15 cellular contexts compared by ENCODE assay signal in genomic region chr17:63249256-63250006, GRCh38.
DNase-seq lines count a peak whose midpoint lies in the region; ATAC-seq and TF ChIP-seq lines count a peak whose summit lies in the region.
"Had no signal": no experiment of that assay in that cellular context is flagged by ENCODE, and none has a peak within 500 bp of the region (broad histone marks: within the 10 kb centered on the region; RNA-seq: fewer than 3 reads in every experiment).

No MANE protein-coding gene starts in this region.

- no peak for TF ChIP-seq CTCF in HFFc6 (IDR thresholded peaks at IDR 0.05)
- no peak for TF ChIP-seq CTCF in type B pancreatic cell (conservative IDR thresholded peaks at IDR 0.05)
- no peak for TF ChIP-seq CTCF in CD8-positive, alpha-beta T cell (IDR thresholded peaks at IDR 0.05)

- peaks cover 9% of the 10 kb centered on the region for H3K9me3 Mint-ChIP-seq in HFFc6
- H3K9me3 Mint-ChIP-seq in type B pancreatic cell, result no peaks in the 10 kb centered on the region
- peaks cover 1% of the 10 kb centered on the region for H3K9me3 Mint-ChIP-seq in CD8-positive, alpha-beta T cell
- H3K9me3 Mint-ChIP-seq: effector memory CD8-positive, alpha-beta T cell had no signal

- H3K27ac ChIP-seq in CD8-positive, alpha-beta T cell (ENCODE audit: low read depth, low read length), result no peak overlapping the region
- H3K27ac ChIP-seq: ascending aorta, neural progenitor cell had no signal

- H3K27me3 ChIP-seq in CD8-positive, alpha-beta T cell (ENCODE audit: insufficient read depth, low read length), result no peaks in the 10 kb centered on the region
- H3K27me3 ChIP-seq: ascending aorta, neural progenitor cell had no signal

- H3K4me1 Mint-ChIP-seq in HFFc6 (ENCODE audit: low read depth), result peaks cover 77% of the 10 kb centered on the region
- peaks cover 5% of the 10 kb centered on the region for H3K4me1 Mint-ChIP-seq in type B pancreatic cell (ENCODE audit: unreplicated experiment)
- no peaks in the 10 kb centered on the region for H3K4me1 Mint-ChIP-seq in CD8-positive, alpha-beta T cell (ENCODE audit: low read depth)
- H3K4me1 Mint-ChIP-seq: activated CD4-positive, alpha-beta T cell treated with anti-CD3 and anti-CD28 coated beads for 36 hours; CD8-positive, alpha-beta memory T cell; neural progenitor cell had no signal

- H3K4me3 Mint-ChIP-seq in HFFc6, result no peak overlapping the region
- H3K4me3 Mint-ChIP-seq in type B pancreatic cell, result no peak overlapping the region
- no peak overlapping the region for H3K4me3 Mint-ChIP-seq in CD8-positive, alpha-beta T cell
- H3K4me3 Mint-ChIP-seq: activated CD4-positive, alpha-beta T cell treated with anti-CD3 and anti-CD28 coated beads for 36 hours; CD8-positive, alpha-beta memory T cell; effector memory CD8-positive, alpha-beta T cell; neural progenitor cell had no signal

- no peaks in the 10 kb centered on the region for H3K9me3 ChIP-seq in CD8-positive, alpha-beta T cell (ENCODE audit: low read length)

- no peaks in the 10 kb centered on the region for H3K4me1 ChIP-seq in CD8-positive, alpha-beta T cell (ENCODE audit: insufficient read depth, low read length)
- H3K4me1 ChIP-seq: neural progenitor cell had no signal

- no peak for ATAC-seq in GM21447 (IDR thresholded peaks at IDR 0.05; ENCODE audit: unreplicated experiment)
- ATAC-seq in CD8-positive, alpha-beta T cell, result no peak
- ATAC-seq: activated CD4-positive, alpha-beta T cell treated with anti-CD3 and anti-CD28 coated beads for 36 hours; effector memory CD8-positive, alpha-beta T cell had no signal

- CTCF ChIA-PET in CD8-positive, alpha-beta T cell (lab: Charles Lee), result no interaction called here

- DNase-seq in HFFc6 (no peak), OCI-M1 (lab: John Stamatoyannopoulos, UW) (peak; percentile 30), fibroblast of gingiva (ENCODE audit: low read depth) (peak; percentile 6), pons (ENCODE audit: low spot score) (peak; percentile 9), type B pancreatic cell (ENCODE audit: extremely low spot score, unreplicated experiment) (no peak)
- DNase-seq in CD8-positive, alpha-beta T cell, result no peak
- DNase-seq: activated CD4-positive, alpha-beta T cell treated with anti-CD3 and anti-CD28 coated beads for 36 hours; CD8-positive, alpha-beta memory T cell; effector memory CD8-positive, alpha-beta T cell; head of caudate nucleus; NCI-H2107; stimulated activated CD4-positive, alpha-beta T cell treated with anti-CD3 and anti-CD28 coated beads, Interleukin-12 subunit alpha, Interleukin-12 subunit beta, amount 100 ng/mL, for 4 hours had no signal

- no peaks in the 10 kb centered on the region for H3K36me3 ChIP-seq in CD8-positive, alpha-beta T cell (ENCODE audit: insufficient read depth, low read length)
- H3K36me3 ChIP-seq: ascending aorta, neural progenitor cell had no signal

- peaks cover 21% of the 10 kb centered on the region for H3K36me3 Mint-ChIP-seq in HFFc6 (ENCODE audit: low read depth)
- H3K36me3 Mint-ChIP-seq in type B pancreatic cell, result peaks cover 11% of the 10 kb centered on the region
- peaks cover 6% of the 10 kb centered on the region for H3K36me3 Mint-ChIP-seq in CD8-positive, alpha-beta T cell

- POLR2A ChIA-PET in CD8-positive, alpha-beta T cell (lab: Charles Lee), result interaction anchor here (0.8 kb wide), 1 partner anchor 311 kb away, joined by 3 read pairs; no protein-coding TSS in a partner anchor

- intact Hi-C loops in CD8-positive, alpha-beta T cell (cut with DNase I, micrococcal nuclease), result no loop called here

- H3K27ac Mint-ChIP-seq in HFFc6, result peak overlapping the region; percentile 16
- no peak overlapping the region for H3K27ac Mint-ChIP-seq in type B pancreatic cell
- H3K27ac Mint-ChIP-seq in CD8-positive, alpha-beta T cell, result no peak overlapping the region
- H3K27ac Mint-ChIP-seq: activated CD4-positive, alpha-beta T cell treated with anti-CD3 and anti-CD28 coated beads for 36 hours; effector memory CD8-positive, alpha-beta T cell; neural progenitor cell had no signal

- H3K4me3 ChIP-seq in CD8-positive, alpha-beta T cell (ENCODE audit: low read depth, low read length), result no peak overlapping the region
- H3K4me3 ChIP-seq: ascending aorta, neural progenitor cell had no signal

- H3K27me3 Mint-ChIP-seq in HFFc6 (ENCODE audit: insufficient read depth) (no peaks in the 10 kb centered on the region), type B pancreatic cell (no peaks in the 10 kb centered on the region)
- no peaks in the 10 kb centered on the region for H3K27me3 Mint-ChIP-seq in CD8-positive, alpha-beta T cell (ENCODE audit: low read depth)
- H3K27me3 Mint-ChIP-seq: activated CD4-positive, alpha-beta T cell treated with anti-CD3 and anti-CD28 coated beads for 36 hours; CD8-positive, alpha-beta memory T cell; effector memory CD8-positive, alpha-beta T cell had no signal

Comparison
In these comparisons a context has a peak if more than half of its experiments do, and no peak if none do; other contexts are left out.
1. DNase-seq: peak in OCI-M1 (single experiment), fibroblast of gingiva (single experiment) and pons (single experiment); none in HFFc6 (single experiment), type B pancreatic cell (single experiment) and CD8-positive, alpha-beta T cell (0 of 7).